ENCODE assay signal across 26 cellular contexts in genomic region chr9:68719847-68720246, GRCh38. TPM values are rescaled to one million over a fixed set of nuclear protein-coding genes. Genes with fewer than 3 reads are reported as not detected.
"Had no signal": no experiment of that assay in that cellular context is flagged by ENCODE, and none has a peak within 500 bp of the region (broad histone marks: within the 10 kb centered on the region; RNA-seq: fewer than 3 reads in every experiment).

No MANE protein-coding gene starts in this region.

- H3K36me3 ChIP-seq: esophagus muscularis mucosa, gastroesophageal sphincter, heart left ventricle, lower lobe of right lung, stomach, thyroid gland had no signal

- H3K27ac Mint-ChIP-seq: endodermal cell; naive thymus-derived CD4-positive, alpha-beta T cell; progenitor cell of endocrine pancreas; stimulated activated effector memory CD8-positive, alpha-beta T cell treated with anti-CD3 and anti-CD28 coated beads, Interleukin-12 subunit alpha, Interleukin-12 subunit beta, amount 100 ng/mL, for 72 hours; type B pancreatic cell had no signal

- H3K4me3 ChIP-seq: dorsolateral prefrontal cortex, esophagus muscularis mucosa, gastroesophageal sphincter, heart left ventricle, lower lobe of right lung, stomach, thyroid gland had no signal

- FAIRE-seq: islet of Langerhans had no signal

- ATAC-seq: foreskin keratinocyte; gastroesophageal sphincter; heart left ventricle; left ventricle myocardium superior; lower lobe of right lung; naive thymus-derived CD4-positive, alpha-beta T cell; sciatic nerve; stimulated activated effector memory CD8-positive, alpha-beta T cell treated with anti-CD3 and anti-CD28 coated beads, Interleukin-12 subunit alpha, Interleukin-12 subunit beta, amount 100 ng/mL, for 72 hours had no signal

- H3K9me3 ChIP-seq: esophagus muscularis mucosa, lower lobe of right lung, stomach, thyroid gland had no signal

- H3K27ac ChIP-seq: dorsolateral prefrontal cortex, epithelial cell of prostate, esophagus muscularis mucosa, foreskin keratinocyte, gastroesophageal sphincter, heart left ventricle, lower lobe of right lung, parathyroid adenoma, thyroid gland had no signal

- H3K9ac ChIP-seq: parathyroid adenoma had no signal

- H3K27me3 Mint-ChIP-seq: progenitor cell of endocrine pancreas had no signal

- H3K4me1 ChIP-seq: foreskin keratinocyte, gastroesophageal sphincter, parathyroid adenoma, thyroid gland had no signal

- H3K4me1 Mint-ChIP-seq: naive thymus-derived CD4-positive, alpha-beta T cell; stimulated activated effector memory CD8-positive, alpha-beta T cell treated with anti-CD3 and anti-CD28 coated beads, Interleukin-12 subunit alpha, Interleukin-12 subunit beta, amount 100 ng/mL, for 72 hours had no signal

- H3K27me3 ChIP-seq: foreskin keratinocyte, heart left ventricle, stomach, thyroid gland had no signal

- H3K36me3 Mint-ChIP-seq: stimulated activated effector memory CD8-positive, alpha-beta T cell treated with anti-CD3 and anti-CD28 coated beads, Interleukin-12 subunit alpha, Interleukin-12 subunit beta, amount 100 ng/mL, for 72 hours; type B pancreatic cell had no signal

- DNase-seq: caudate nucleus; cerebellar nuclear complex; dorsolateral prefrontal cortex; effector CD4-positive, alpha-beta T cell; endodermal cell; foreskin keratinocyte; heart left ventricle; hippocampal formation; left ventricle myocardium superior; lower lobe of right lung; naive thymus-derived CD4-positive, alpha-beta T cell; stimulated activated CD4-positive, alpha-beta T cell treated with anti-CD3 and anti-CD28 coated beads, Interleukin-2, amount 100 ng/mL, for 24 hours; stimulated activated CD4-positive, alpha-beta T cell treated with anti-CD3 and anti-CD28 coated beads, Interleukin-4, amount 100 ng/mL, for 24 hours; stimulated activated naive CD4-positive, alpha-beta T cell treated with Interleukin-2 at 50 U/mL for 16 hours; stomach; thyroid gland had no signal

- H3K4me3 Mint-ChIP-seq: endodermal cell; naive thymus-derived CD4-positive, alpha-beta T cell; stimulated activated effector memory CD8-positive, alpha-beta T cell treated with anti-CD3 and anti-CD28 coated beads, Interleukin-12 subunit alpha, Interleukin-12 subunit beta, amount 100 ng/mL, for 72 hours; type B pancreatic cell had no signal

- H3K9me3 Mint-ChIP-seq: stimulated activated effector memory CD8-positive, alpha-beta T cell treated with anti-CD3 and anti-CD28 coated beads, Interleukin-12 subunit alpha, Interleukin-12 subunit beta, amount 100 ng/mL, for 72 hours; type B pancreatic cell had no signal

RNA-seq across cellular contexts. Expression of gene PIP5K1B, which starts 14.8 kb away (rescaled TPM):
- total RNA-seq: osteoblast had no signal
- polyA plus RNA-seq: foreskin keratinocyte had no signal
